Comparison of ENCODE assay signal across 1 cellular context in genomic region chr22:39218432-39218831, GRCh38. TPM values are rescaled to one million over a fixed set of nuclear protein-coding genes. Genes with fewer than 3 reads are reported as not detected.
"Had no signal": no experiment of that assay in that cellular context is flagged by ENCODE, and none has a peak within 500 bp of the region (broad histone marks: within the 10 kb centered on the region; RNA-seq: fewer than 3 reads in every experiment).

No MANE protein-coding gene starts in this region.

RNA-seq across cellular contexts. Expression of gene PDGFB, which starts 26.4 kb away (rescaled TPM):
- total RNA-seq: NCI-H460 had no signal
